Comparison of ENCODE assay signal across 20 cellular contexts in the genomic region with DNA sequence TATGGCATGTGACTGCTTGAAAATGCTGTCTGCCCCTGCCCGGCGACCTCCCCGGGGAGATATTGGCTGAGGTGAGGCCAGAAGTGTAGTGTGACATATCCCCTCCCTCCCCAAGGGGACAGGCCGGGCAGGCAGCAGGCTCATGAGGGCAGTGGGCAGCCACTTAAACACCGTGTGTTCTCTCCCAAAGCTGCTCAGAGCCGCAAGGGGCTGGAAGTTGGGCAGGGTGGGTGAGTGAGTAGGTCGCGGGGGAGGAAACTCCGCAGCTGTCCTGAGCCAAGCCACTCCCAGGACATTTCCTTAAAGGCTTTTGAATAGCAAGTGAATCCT. TPM values are rescaled to one million over a fixed set of nuclear protein-coding genes. Genes with fewer than 3 reads are reported as not detected.
DNase-seq lines count a peak whose midpoint lies in the region; ATAC-seq and TF ChIP-seq lines count a peak whose summit lies in the region.
"Had no signal": no experiment of that assay in that cellular context is flagged by ENCODE, and none has a peak within 500 bp of the region (broad histone marks: within the 10 kb centered on the region; RNA-seq: fewer than 3 reads in every experiment).

No MANE protein-coding gene starts in this region.

- H3K4me1 Mint-ChIP-seq in H9: peaks cover 9 to 15% of the 10 kb centered on the region in 2 experiments

- H3K4me3 ChIP-seq in mesenchymal stem cell (ENCODE audit: insufficient read depth in 1 of 2, low read depth in 1 of 2, low read length in 2 of 2) (no peak overlapping the region), trophoblast cell (ENCODE audit: low read depth, low read length) (no peak overlapping the region)

- H3K9me3 ChIP-seq in H9 (ENCODE audit: control insufficient read depth, low read depth, low read length) (no peaks in the 10 kb centered on the region), mesenchymal stem cell (ENCODE audit: control insufficient read depth, low read length) (no peaks in the 10 kb centered on the region), trophoblast cell (ENCODE audit: insufficient read depth, low read depth, low read length) (no peaks in the 10 kb centered on the region)
- H3K9me3 ChIP-seq: BE2C had no signal

- H3K36me3 Mint-ChIP-seq in H9 (ENCODE audit: insufficient read depth in 1 of 3, low read depth in 3 of 3): no peaks in the 10 kb centered on the region

- no peak overlapping the region for H2BK15ac ChIP-seq in H9 (ENCODE audit: low read depth, low read length)
- no peak overlapping the region for H2BK15ac ChIP-seq in mesenchymal stem cell (ENCODE audit: low read depth, poor library complexity, severe bottlenecking)

- H3K27me3 Mint-ChIP-seq in H9 (ENCODE audit: low read depth): peaks cover 2% of the 10 kb centered on the region; the same call in 1 of the 2 replicates

- H3K79me2 ChIP-seq in H9 (ENCODE audit: insufficient read depth, low read length): no peaks in the 10 kb centered on the region
- no peaks in the 10 kb centered on the region for H3K79me2 ChIP-seq in trophoblast cell (ENCODE audit: control insufficient read depth, insufficient read depth, low read length, poor library complexity)

- TF ChIP-seq CTCF in H9 (conservative IDR thresholded peaks at IDR 0.05): no peak

- peak; percentile 65 for DNase-seq in H9
- DNase-seq in dermis blood vessel endothelial cell: peak; percentile 10
- DNase-seq in mesenchymal stem cell: no peak
- no peak for DNase-seq in trophoblast cell
- DNase-seq in COR-L47 (lab: John Stamatoyannopoulos, UW): no peak
- no peak for DNase-seq in activated naive CD4-positive, alpha-beta T cell treated with Interleukin-2 at 50 U/mL for 16 hours
- DNase-seq: 8988T; BE2C; Calu3; CD4-positive, alpha-beta T cell; DMS53; Karpas-422; MM.1S; NCI-H1092 treated with DMSO at 0.1 percent for 48 hours; NCI-H187; NCI-H69 had no signal

- H3K9ac ChIP-seq in H9 (ENCODE audit: extremely low read depth, insufficient read length, low read length) (no peak overlapping the region), mesenchymal stem cell (ENCODE audit: low read length) (no peak overlapping the region), trophoblast cell (ENCODE audit: low read length) (no peak overlapping the region)

- WGBS in H9 (ENCODE audit: extremely low coverage, insufficient read length, low lambda C conversion rate): no CpG with 5 or more reads among the region's 9 CpGs
- 77% methylated on average over 9 of the region's 9 CpGs for WGBS in mesenchymal stem cell
- WGBS in trophoblast cell (ENCODE audit: extremely low coverage, insufficient coverage, insufficient read length): no CpG with 5 or more reads among the region's 9 CpGs

- no peaks in the 10 kb centered on the region for H4K20me1 ChIP-seq in H9 (ENCODE audit: control insufficient read depth, insufficient read depth, insufficient read length)

- H3K23ac ChIP-seq in H9 (ENCODE audit: insufficient read length, low read depth, low read length): no peak overlapping the region
- H3K23ac ChIP-seq in mesenchymal stem cell (ENCODE audit: low read length in 2 of 2): no peak overlapping the region
- H3K23ac ChIP-seq in trophoblast cell (ENCODE audit: low read length): no peak overlapping the region

- H2BK12ac ChIP-seq in H9 (ENCODE audit: insufficient read length, low read depth, low read length): no peak overlapping the region
- H2BK12ac ChIP-seq in mesenchymal stem cell (ENCODE audit: low read length in 2 of 2): peak overlapping the region in 1 of 2 experiments; percentile 33
- no peak overlapping the region for H2BK12ac ChIP-seq in trophoblast cell (ENCODE audit: low read length)

- H4K8ac ChIP-seq in H9 (replicated peaks; ENCODE audit: insufficient read length, low read depth, low read length) (no peak overlapping the region), mesenchymal stem cell (ENCODE audit: low read length) (no peak overlapping the region), trophoblast cell (ENCODE audit: low read depth, low read length) (no peak overlapping the region)

- no peak overlapping the region for H3K4me3 Mint-ChIP-seq in H9
- H3K4me3 Mint-ChIP-seq: CD4-positive, alpha-beta T cell had no signal

- H3K56ac ChIP-seq in H9 (ENCODE audit: insufficient read length, low read depth, low read length): no peak overlapping the region

- no peak overlapping the region for H4K5ac ChIP-seq in H9 (ENCODE audit: insufficient read length, low read depth, low read length)

- H4K91ac ChIP-seq in H9 (ENCODE audit: insufficient read length, low read depth, low read length): no peak overlapping the region
- H4K91ac ChIP-seq in mesenchymal stem cell (ENCODE audit: low read length): no peak overlapping the region
- peak overlapping the region; percentile 3 for H4K91ac ChIP-seq in trophoblast cell (ENCODE audit: low read depth, low read length)

- H2AFZ ChIP-seq in H9 (ENCODE audit: low read length) (no peak overlapping the region), mesenchymal stem cell (ENCODE audit: low read depth, low read length) (no peak overlapping the region), trophoblast cell (ENCODE audit: insufficient read depth, low read length, poor library complexity) (no peak overlapping the region)

- H3K9me3 Mint-ChIP-seq in H9: no peaks in the 10 kb centered on the region
- H3K9me3 Mint-ChIP-seq: CD4-positive, alpha-beta T cell had no signal

- H3K23me2 ChIP-seq in H9 (ENCODE audit: insufficient read length, low read depth, low read length, poor library complexity, severe bottlenecking): no peaks in the 10 kb centered on the region

- no peak overlapping the region for H3K4me2 ChIP-seq in H9 (ENCODE audit: insufficient read depth, insufficient read length, low read length)
- peak overlapping the region; percentile 17 for H3K4me2 ChIP-seq in mesenchymal stem cell (ENCODE audit: low read length, poor library complexity, severe bottlenecking)
- H3K4me2 ChIP-seq in trophoblast cell (ENCODE audit: low read length): peak overlapping the region; percentile 4

- no peak overlapping the region for H4K12ac ChIP-seq in trophoblast cell (ENCODE audit: low read depth, low read length)

- H3K18ac ChIP-seq in H9 (ENCODE audit: insufficient read length, low read depth, low read length) (no peak overlapping the region), mesenchymal stem cell (ENCODE audit: low read depth in 1 of 2, low read length in 2 of 2) (no peak overlapping the region), trophoblast cell (ENCODE audit: low read length) (no peak overlapping the region)

- no peak overlapping the region for H3T11ph ChIP-seq in H9 (ENCODE audit: low read length)

- H2AK5ac ChIP-seq in H9 (ENCODE audit: insufficient read length, low read length) (no peak overlapping the region), mesenchymal stem cell (ENCODE audit: low read length, severe bottlenecking) (peak overlapping the region; percentile 99), trophoblast cell (ENCODE audit: low read length) (no peak overlapping the region)

- no peak overlapping the region for H3K4ac ChIP-seq in H9 (ENCODE audit: low read depth, low read length)
- no peak overlapping the region for H3K4ac ChIP-seq in mesenchymal stem cell (ENCODE audit: low read depth in 1 of 2, low read length in 2 of 2)
- H3K4ac ChIP-seq in trophoblast cell (ENCODE audit: low read depth, low read length): no peak overlapping the region

- no peak overlapping the region for H3K27ac ChIP-seq in H9 (ENCODE audit: insufficient read length, low read depth, low read length)
- H3K27ac ChIP-seq in mesenchymal stem cell (ENCODE audit: low read length, poor library complexity, severe bottlenecking): peak overlapping the region; percentile 92
- peak overlapping the region; percentile 23 for H3K27ac ChIP-seq in trophoblast cell (ENCODE audit: low read depth, low read length)
- H3K27ac ChIP-seq: RWPE1 had no signal

- H3K79me1 ChIP-seq in H9 (ENCODE audit: insufficient read depth, low read depth, low read length, poor library complexity, severe bottlenecking) (no peaks in the 10 kb centered on the region), mesenchymal stem cell (replicated peaks; ENCODE audit: low read length, poor library complexity, severe bottlenecking) (peaks cover 2% of the 10 kb centered on the region), trophoblast cell (ENCODE audit: low read length) (peaks cover 9% of the 10 kb centered on the region)

- H2BK5ac ChIP-seq in H9 (ENCODE audit: insufficient read length, low read length): no peak overlapping the region
- peak overlapping the region; percentile 90 for H2BK5ac ChIP-seq in mesenchymal stem cell (ENCODE audit: low read depth, low read length, poor library complexity, severe bottlenecking)
- no peak overlapping the region for H2BK5ac ChIP-seq in trophoblast cell (ENCODE audit: low read depth, low read length, poor library complexity)

- peaks cover 2% of the 10 kb centered on the region for H3K4me1 ChIP-seq in H9 (ENCODE audit: insufficient read depth, low read length)
- peaks cover 34% of the 10 kb centered on the region for H3K4me1 ChIP-seq in mesenchymal stem cell (ENCODE audit: control insufficient read depth, insufficient read depth, low read depth, low read length)
- peaks cover 16 to 24% of the 10 kb centered on the region in 2 experiments for H3K4me1 ChIP-seq in trophoblast cell (ENCODE audit: control insufficient read depth in 1 of 2, insufficient read depth in 2 of 2, low read length in 2 of 2)
- H3K4me1 ChIP-seq: BE2C had no signal

- H3K36me3 ChIP-seq in mesenchymal stem cell (ENCODE audit: control insufficient read depth in 1 of 2, insufficient read depth in 2 of 2, low read depth in 1 of 2, low read length in 2 of 2): peaks cover 0 to 12% of the 10 kb centered on the region in 2 experiments
- no peaks in the 10 kb centered on the region for H3K36me3 ChIP-seq in trophoblast cell (ENCODE audit: control insufficient read depth in 1 of 2, insufficient read depth in 2 of 2, low read length in 2 of 2)
- H3K36me3 ChIP-seq: BE2C had no signal

- H3K27me3 ChIP-seq in H9 (ENCODE audit: insufficient read depth, low read length): no peaks in the 10 kb centered on the region
- H3K27me3 ChIP-seq in mesenchymal stem cell (ENCODE audit: control insufficient read depth in 1 of 2, insufficient read depth in 1 of 2, low read length in 2 of 2): peaks cover 0 to 7% of the 10 kb centered on the region in 2 experiments
- H3K27me3 ChIP-seq in trophoblast cell (ENCODE audit: insufficient read depth, low read length): no peaks in the 10 kb centered on the region
- H3K27me3 ChIP-seq: BE2C had no signal

- H2BK120ac ChIP-seq in H9 (ENCODE audit: low read depth, low read length, poor library complexity, severe bottlenecking) (no peak overlapping the region), mesenchymal stem cell (ENCODE audit: low read depth, low read length) (no peak overlapping the region), trophoblast cell (ENCODE audit: insufficient read depth, low read length, poor library complexity) (no peak overlapping the region)

- no peak for ATAC-seq in GM21529 (IDR thresholded peaks at IDR 0.05; ENCODE audit: unreplicated experiment)
- no peak for ATAC-seq in HG02763 (IDR thresholded peaks at IDR 0.05; ENCODE audit: unreplicated experiment)
- ATAC-seq: PC-3 had no signal

- no peak overlapping the region for H2BK20ac ChIP-seq in H9 (ENCODE audit: low read depth, low read length, poor library complexity, severe bottlenecking)

- H3K27ac Mint-ChIP-seq in H9: no peak overlapping the region
- H3K27ac Mint-ChIP-seq: CD4-positive, alpha-beta T cell had no signal

- H3K14ac ChIP-seq in H9 (ENCODE audit: insufficient read depth, low read length) (peak overlapping the region; percentile 36; the same call in 1 of the 2 replicates), mesenchymal stem cell (ENCODE audit: low read length in 2 of 2) (peak overlapping the region in 1 of 2 experiments; percentile 3), trophoblast cell (ENCODE audit: low read length) (no peak overlapping the region)

RNA-seq across cellular contexts. Expression of gene TMEM171, which starts 15.9 kb away (rescaled TPM):
- total RNA-seq in H9 (2021): 0.42 TPM in 2 replicates
- total RNA-seq in dermis blood vessel endothelial cell: 1.0 and 1.9 TPM in 2 replicates
- polyA plus RNA-seq in mesenchymal stem cell (2013, experiment 1 of 2): 0.47 TPM
- 0.56 TPM for polyA plus RNA-seq in mesenchymal stem cell (2013, experiment 2 of 2)
- polyA plus RNA-seq in trophoblast cell (2013): 1.6 and 1.8 TPM in 2 replicates
- total RNA-seq: CD4-positive, alpha-beta T cell had no signal

RNA-seq across cellular contexts. Expression of gene TMEM174, which starts 36.8 kb away (rescaled TPM):
- total RNA-seq in H9 (2021): not detected in 2 replicates
- not detected in 2 replicates for total RNA-seq in dermis blood vessel endothelial cell
- not detected for polyA plus RNA-seq in mesenchymal stem cell (2013, experiment 1 of 2)
- not detected for polyA plus RNA-seq in mesenchymal stem cell (2013, experiment 2 of 2)
- polyA plus RNA-seq in trophoblast cell (2013): not detected in 2 replicates
- total RNA-seq: Calu3; CD4-positive, alpha-beta T cell; PC-3 had no signal

Comparison
In these comparisons a context has a peak if more than half of its experiments do, and no peak if none do; other contexts are left out.
1. DNase-seq: peak in H9 (single experiment) and dermis blood vessel endothelial cell (single experiment); none in mesenchymal stem cell (single experiment), trophoblast cell (0 of 2), COR-L47 (single experiment) and activated naive CD4-positive, alpha-beta T cell treated with Interleukin-2 at 50 U/mL for 16 hours (single experiment).